8 cellular contexts compared by ENCODE assay signal in genomic region chr1:25588786-25589185, GRCh38. TPM values are rescaled to one million over a fixed set of nuclear protein-coding genes. Genes with fewer than 3 reads are reported as not detected.
DNase-seq lines count a peak whose midpoint lies in the region; ATAC-seq and TF ChIP-seq lines count a peak whose summit lies in the region.
"Not testable (repeated sequence)": the region's sequence is repeated elsewhere in the genome, so short reads cannot be mapped to it uniquely, and the experiment has no call there.

No MANE protein-coding gene starts in this region.

- not testable (repeated sequence) for H3K4me3 ChIP-seq in GM23338; HUES6 (ENCODE audit: low read depth, low read length); NT2/D1 (ENCODE audit: insufficient read length, low read depth); endodermal cell (ENCODE audit: low read length); neural progenitor cell; thoracic aorta
- peak overlapping the region; percentile 21; the same call in 1 of the 2 replicates for H3K4me3 ChIP-seq in iPS-20b (ENCODE audit: low read length)

- H3K4me1 Mint-ChIP-seq in GM23338 (peaks cover 35% of the 10 kb centered on the region), WTC11 (peaks cover 48% of the 10 kb centered on the region), endodermal cell (peaks cover 16% of the 10 kb centered on the region), neural progenitor cell (peaks cover 37% of the 10 kb centered on the region)

- peak overlapping the region; percentile 92 for H3K27ac ChIP-seq in GM23338 (ENCODE audit: low read depth)
- H3K27ac ChIP-seq in HUES6 (ENCODE audit: low read depth, low read length) = peak overlapping the region; percentile 85; the same call in 1 of the 2 replicates
- H3K27ac ChIP-seq in endodermal cell (ENCODE audit: low read depth, low read length); iPS-20b (ENCODE audit: low read length); neural progenitor cell: not testable (repeated sequence)
- peak overlapping the region; percentile 75 to 76 for H3K27ac ChIP-seq in thoracic aorta

- H3K79me2 ChIP-seq in GM23338 (replicated peaks; ENCODE audit: insufficient read depth); neural progenitor cell (ENCODE audit: low read depth): not testable (repeated sequence)

- H2AFZ ChIP-seq in GM23338; neural progenitor cell (replicated peaks): not testable (repeated sequence)

- H3K9me3 ChIP-seq in HUES6 (ENCODE audit: control insufficient read depth, insufficient read depth, low read depth, low read length); NT2/D1 (ENCODE audit: insufficient read depth, low read length); endodermal cell (ENCODE audit: control insufficient read depth, low read length); iPS-20b (ENCODE audit: insufficient read depth, low read depth, low read length); neural progenitor cell (ENCODE audit: low read depth); thoracic aorta: not testable (repeated sequence)

- H3K36me3 ChIP-seq in GM23338 (ENCODE audit: insufficient read depth); HUES6 (ENCODE audit: control insufficient read depth, insufficient read depth, low read length); NT2/D1 (ENCODE audit: insufficient read depth, insufficient read length, low read length); endodermal cell (ENCODE audit: control insufficient read depth, insufficient read depth, low read length); iPS-20b (ENCODE audit: insufficient read depth, low read depth, low read length); neural progenitor cell; thoracic aorta: not testable (repeated sequence)

- POLR2A ChIA-PET in WTC11 (lab: Charles Lee) = not testable (repeated sequence)

- H3K9ac ChIP-seq in HUES6 (ENCODE audit: low read length) = peak overlapping the region; percentile 93
- peak overlapping the region; percentile 58 for H3K9ac ChIP-seq in NT2/D1 (ENCODE audit: insufficient read length, low read depth)
- not testable (repeated sequence) for H3K9ac ChIP-seq in endodermal cell (ENCODE audit: extremely low read depth, low read length, poor library complexity, severe bottlenecking); neural progenitor cell
- peak overlapping the region; percentile 41; the same call in 1 of the 2 replicates for H3K9ac ChIP-seq in iPS-20b (ENCODE audit: low read depth, low read length)

- H3K27me3 Mint-ChIP-seq in GM23338 (ENCODE audit: insufficient read depth, low read depth, poor library complexity); WTC11 (ENCODE audit: low read depth); endodermal cell (ENCODE audit: insufficient read depth); neural progenitor cell (ENCODE audit: insufficient read depth, low read depth): not testable (repeated sequence)

- peak overlapping the region; percentile 6; the same call in 1 of the 3 replicates for H3K4me3 Mint-ChIP-seq in GM23338
- H3K4me3 Mint-ChIP-seq in WTC11, endodermal cell: not testable (repeated sequence)
- peak overlapping the region; percentile 34 for H3K4me3 Mint-ChIP-seq in neural progenitor cell

- CTCF ChIA-PET in WTC11 (lab: Charles Lee) = interaction anchor here (2.7 kb wide), 1 partner anchor 16 kb away, joined by 6 read pairs; no protein-coding TSS in a partner anchor

- peaks cover 23% of the 10 kb centered on the region; the same call in 1 of the 2 replicates for H3F3A ChIP-seq in GM23338 (replicated peaks; ENCODE audit: low read depth)
- not testable (repeated sequence) for H3F3A ChIP-seq in neural progenitor cell (ENCODE audit: low read depth)

- H3K9me3 Mint-ChIP-seq in GM23338, WTC11, endodermal cell, neural progenitor cell: not testable (repeated sequence)

- not testable (repeated sequence) for H3K27me3 ChIP-seq in GM23338 (ENCODE audit: insufficient read depth); HUES6 (ENCODE audit: control insufficient read depth, insufficient read depth, low read length); NT2/D1 (ENCODE audit: insufficient read depth, insufficient read length); endodermal cell (ENCODE audit: control insufficient read depth, insufficient read depth, low read length, poor library complexity, severe bottlenecking); iPS-20b (ENCODE audit: insufficient read depth, low read length); neural progenitor cell; thoracic aorta (replicated peaks; ENCODE audit: insufficient read depth)

- H3K4me1 ChIP-seq in GM23338 (ENCODE audit: insufficient read depth) (peaks cover 22% of the 10 kb centered on the region), HUES6 (ENCODE audit: control insufficient read depth, insufficient read depth, low read length) (peaks cover 26% of the 10 kb centered on the region), NT2/D1 (ENCODE audit: insufficient read depth, insufficient read length) (peaks cover 21% of the 10 kb centered on the region), iPS-20b (ENCODE audit: insufficient read depth, low read length) (peaks cover 17% of the 10 kb centered on the region), neural progenitor cell (peaks cover 22% of the 10 kb centered on the region), thoracic aorta (ENCODE audit: control insufficient read depth in 1 of 2, low read depth in 2 of 2) (peaks cover 15 to 60% of the 10 kb centered on the region in 2 donors)
- H3K4me1 ChIP-seq in endodermal cell (ENCODE audit: control insufficient read depth, insufficient read depth, low read length) = not testable (repeated sequence)

- H3K36me3 Mint-ChIP-seq in GM23338 (ENCODE audit: low read depth); WTC11; endodermal cell (ENCODE audit: low read depth); neural progenitor cell: not testable (repeated sequence)

- peak overlapping the region; percentile 45; the same call in 1 of the 2 replicates for H3K4me2 ChIP-seq in GM23338
- not testable (repeated sequence) for H3K4me2 ChIP-seq in neural progenitor cell

- H3K27ac Mint-ChIP-seq in GM23338 (peak overlapping the region; percentile 82), WTC11 (peak overlapping the region; percentile 91; the same call in 1 of the 2 replicates), endodermal cell (peak overlapping the region; percentile 56)
- H3K27ac Mint-ChIP-seq in neural progenitor cell = not testable (repeated sequence)

- H4K20me1 ChIP-seq in GM23338 (replicated peaks; ENCODE audit: insufficient read depth); neural progenitor cell (ENCODE audit: low read depth): not testable (repeated sequence)

- not testable (repeated sequence) for H3K9me2 ChIP-seq in GM23338 (ENCODE audit: insufficient read depth)

- WGBS in endodermal cell (ENCODE audit: insufficient coverage in 1 of 2, insufficient read length in 1 of 2), 2 experiments = 90 to 93% methylated on average over 8 to 13 of the region's 13 CpGs

- not testable (repeated sequence) for ATAC-seq in GM23338; WTC11; thoracic aorta (ENCODE audit: insufficient number of reproducible peaks, low FRiP score, low read depth)

- not testable (repeated sequence) for TF ChIP-seq CTCF in GM23338 (conservative IDR thresholded peaks at IDR 0.05; ENCODE audit: low read depth in 2 of 2); WTC11 (IDR thresholded peaks at IDR 0.05); endodermal cell (conservative IDR thresholded peaks at IDR 0.05); neural progenitor cell (IDR thresholded peaks at IDR 0.05); thoracic aorta (IDR thresholded peaks at IDR 0.05)

- not testable (repeated sequence) for DNase-seq in GM23338 (ENCODE audit: low spot score); NT2/D1 (ENCODE audit: low read depth, low spot score); WTC11 (ENCODE audit: low spot score); endodermal cell; neural progenitor cell (ENCODE audit: low spot score); thoracic aorta (ENCODE audit: low spot score)

RNA-seq across cellular contexts. Expression of gene MAN1C1, which starts 27.8 kb away (rescaled TPM):
- total RNA-seq in GM23338 (2014; rRNA removed; shearing (Covaris generic)) = 11.6 and 13.6 TPM in 2 replicates
- 5.4 and 5.9 TPM in 2 replicates for polyA plus RNA-seq in GM23338 (2016; fragmentation: Nextera tagmentation; extraction: Ambion mirVana)
- total RNA-seq in WTC11 (2021) = 10.4 to 16.8 TPM (median 12.2 TPM) in 3 replicates
- total RNA-seq in endodermal cell = 1 to 10 TPM; 2.2 to 4.3 TPM
- 8.0 TPM for polyA plus RNA-seq in endodermal cell (2013, experiment 1 of 2)
- polyA plus RNA-seq in endodermal cell (2013, experiment 2 of 2) = 6.9 TPM
- 5.3 and 6.8 TPM in 2 replicates for total RNA-seq in neural progenitor cell (ENCODE audit: low replicate concordance)
- 10 to 100 TPM; 21.0 to 26.0 TPM for total RNA-seq in thoracic aorta

RNA-seq across cellular contexts. Expression of gene LDLRAP1, which starts 45.4 kb away (rescaled TPM):
- total RNA-seq in GM23338 (2014; rRNA removed; shearing (Covaris generic)) = 17.1 and 22.7 TPM in 2 replicates
- polyA plus RNA-seq in GM23338 (2016; fragmentation: Nextera tagmentation; extraction: Ambion mirVana) = 6.5 and 9.6 TPM in 2 replicates
- total RNA-seq in WTC11 (2021) = 14.1 to 16.3 TPM (median 14.2 TPM) in 3 replicates
- 10 to 100 TPM; 13.9 to 14.5 TPM for total RNA-seq in endodermal cell
- 9.4 TPM for polyA plus RNA-seq in endodermal cell (2013, experiment 1 of 2)
- 8.9 TPM for polyA plus RNA-seq in endodermal cell (2013, experiment 2 of 2)
- 6.5 and 8.6 TPM in 2 replicates for total RNA-seq in neural progenitor cell (ENCODE audit: low replicate concordance)
- total RNA-seq in thoracic aorta = 10 to 100 TPM; 35.2 to 55.2 TPM
